ENCODE assay signal across 1 cellular context in genomic region chr3:170966495-170966894, GRCh38.
TF ChIP-seq lines count a peak whose summit lies in the region.

No MANE protein-coding gene starts in this region.

TF ChIP-seq in HepG2, 621 proteins besides CTCF, POLR2A, EP300 and RAD21:
- no peak for TF ChIP-seq PITX1 (CRISPR knock-in tag; IDR thresholded peaks at IDR 0.05)
- TF ChIP-seq ZIK1 (CRISPR knock-in tag; IDR thresholded peaks at IDR 0.05; ENCODE audit: borderline replicate concordance, low read depth), result no peak
- no peak for TF ChIP-seq SMAD9 (CRISPR knock-in tag; IDR thresholded peaks at IDR 0.05)
- TF ChIP-seq FIP1L1 (IDR thresholded peaks at IDR 0.05; ENCODE audit: borderline replicate concordance, insufficient read depth, low read depth, low read length), result no peak
- TF ChIP-seq ZNF737 (CRISPR knock-in tag; IDR thresholded peaks at IDR 0.05; ENCODE audit: borderline replicate concordance), result no peak
- TF ChIP-seq ZNF205 (CRISPR knock-in tag; IDR thresholded peaks at IDR 0.05), result no peak
- no peak for TF ChIP-seq TEAD3 (CRISPR knock-in tag; optimal IDR thresholded peaks at IDR 0.05; ENCODE audit: borderline replicate concordance)
- TF ChIP-seq HNF4G (IDR thresholded peaks at IDR 0.05; ENCODE audit: borderline replicate concordance, low read depth, low read length), result no peak
- no peak for TF ChIP-seq HNF4G (CRISPR knock-in tag; IDR thresholded peaks at IDR 0.05; ENCODE audit: borderline replicate concordance, low read depth)
- no peak for TF ChIP-seq PHF5A (CRISPR knock-in tag; IDR thresholded peaks at IDR 0.05; ENCODE audit: low read depth, unreplicated experiment)
- TF ChIP-seq EHMT2 (IDR thresholded peaks at IDR 0.05; ENCODE audit: borderline replicate concordance, low read depth, low read length), result 0 out of 2 replicates have a peak, but pooled peaks have one; percentile 25
- TF ChIP-seq ZNF10 (CRISPR knock-in tag; IDR thresholded peaks at IDR 0.05; ENCODE audit: borderline replicate concordance, low read depth), result no peak
- no peak for TF ChIP-seq SNAPC2 (CRISPR knock-in tag; IDR thresholded peaks at IDR 0.05)
- TF ChIP-seq MAFG (CRISPR knock-in tag; IDR thresholded peaks at IDR 0.05), result no peak
- TF ChIP-seq HNF4A (CRISPR knock-in tag; IDR thresholded peaks at IDR 0.05), result peak; percentile 47; the same call in 1 of the 2 replicates
- 0 out of 2 replicates have a peak, but pooled peaks have one; percentile 21 for TF ChIP-seq NFIC (IDR thresholded peaks at IDR 0.05; ENCODE audit: low read length)
- TF ChIP-seq ARID5B (CRISPR knock-in tag; IDR thresholded peaks at IDR 0.05), result 0 out of 2 replicates have a peak, but pooled peaks have one; percentile 11
- TF ChIP-seq ZNF800 (CRISPR knock-in tag; IDR thresholded peaks at IDR 0.05), result no peak
- TF ChIP-seq ZFY (CRISPR knock-in tag; IDR thresholded peaks at IDR 0.05), result no peak
- no peak for TF ChIP-seq ZNF652 (CRISPR knock-in tag; IDR thresholded peaks at IDR 0.05; ENCODE audit: borderline replicate concordance, low read depth)
- no peak for TF ChIP-seq ZNF580 (CRISPR knock-in tag; IDR thresholded peaks at IDR 0.05; ENCODE audit: borderline replicate concordance, low read depth)
- TF ChIP-seq ZNF30 (CRISPR knock-in tag; IDR thresholded peaks at IDR 0.05), result no peak
- TF ChIP-seq TBL1XR1 (IDR thresholded peaks at IDR 0.05; ENCODE audit: borderline replicate concordance, low read length, partially characterized antibody), result no peak
- TF ChIP-seq ARID3A (IDR thresholded peaks at IDR 0.05; ENCODE audit: low read depth, low read length), result 0 out of 2 replicates have a peak, but pooled peaks have one; percentile 44
- TF ChIP-seq ZNF564 (CRISPR knock-in tag; IDR thresholded peaks at IDR 0.05), result no peak
- TF ChIP-seq FOXA1 (IDR thresholded peaks at IDR 0.05), result no peak
- TF ChIP-seq FOXA1 (CRISPR knock-in tag; IDR thresholded peaks at IDR 0.05), result peak; percentile 34; the same call in 1 of the 2 replicates
- TF ChIP-seq DMTF1 (CRISPR knock-in tag; IDR thresholded peaks at IDR 0.05), result no peak
- TF ChIP-seq POGZ (CRISPR knock-in tag; IDR thresholded peaks at IDR 0.05), result 0 out of 2 replicates have a peak, but pooled peaks have one; percentile 5
- TF ChIP-seq MTERF4 (CRISPR knock-in tag; IDR thresholded peaks at IDR 0.05), result no peak
- no peak for TF ChIP-seq CHD2 (IDR thresholded peaks at IDR 0.05; ENCODE audit: low read depth, low read length)
- TF ChIP-seq JUND (CRISPR knock-in tag; IDR thresholded peaks at IDR 0.05), result no peak
